ENCODE assay signal across 20 cellular contexts in the genomic region with DNA sequence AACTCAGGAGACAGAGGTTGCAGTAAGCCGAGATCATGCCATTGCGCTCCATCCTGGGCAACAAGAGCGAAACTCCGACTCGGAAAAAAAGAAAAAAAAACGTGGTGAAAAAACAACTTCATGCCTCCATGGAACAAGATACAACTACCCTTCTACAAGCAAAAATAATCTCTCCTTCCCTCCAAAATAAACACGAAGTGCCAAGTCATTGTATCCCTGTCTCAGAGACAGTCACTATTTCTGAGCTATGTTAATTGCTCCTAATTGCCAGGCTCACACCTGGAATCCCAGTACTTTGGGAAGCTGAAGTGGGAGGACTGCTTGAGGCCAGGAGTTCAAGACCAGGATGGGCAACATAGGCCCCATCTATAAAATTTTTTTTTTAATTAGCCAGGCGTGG. TPM values are rescaled to one million over a fixed set of nuclear protein-coding genes. Genes with fewer than 3 reads are reported as not detected.
"Had no signal": no experiment of that assay in that cellular context is flagged by ENCODE, and none has a peak within 500 bp of the region (broad histone marks: within the 10 kb centered on the region; RNA-seq: fewer than 3 reads in every experiment).

No MANE protein-coding gene starts in this region.

- DNase-seq: activated CD8-positive, alpha-beta memory T cell treated with anti-CD3 and anti-CD28 coated beads for 24 hours; activated CD8-positive, alpha-beta memory T cell treated with anti-CD3 and anti-CD28 coated beads, Interleukin-2, amount 50 U/mL, for 48 hours; amniotic stem cell; effector CD4-positive, alpha-beta T cell; esophagus squamous epithelium; heart right ventricle; left ventricle myocardium superior; stimulated activated CD4-positive, alpha-beta T cell treated with anti-CD3 and anti-CD28 coated beads, Interleukin-12 subunit alpha, Interleukin-12 subunit beta, amount 100 ng/mL, for 4 hours; stimulated activated CD4-positive, alpha-beta T cell treated with anti-CD3 and anti-CD28 coated beads, Interleukin-1b, Interleukin-23, amount 100 ng/mL, for 48 hours; stimulated activated CD8-positive, alpha-beta memory T cell treated with anti-CD3 and anti-CD28 coated beads, Interleukin-4, amount 100 ng/mL, for 48 hours; stimulated activated naive CD4-positive, alpha-beta T cell; substantia nigra; SW 1271; tibial artery had no signal

- H3K4me3 ChIP-seq: esophagus squamous epithelium, heart right ventricle, prostate gland, right atrium auricular region, tibial artery had no signal

- FAIRE-seq: endothelial cell of umbilical vein, urothelium cell line had no signal

- H3K4me1 ChIP-seq: prostate gland, right atrium auricular region, tibial artery had no signal

- H3K4me3 Mint-ChIP-seq: neural crest cell had no signal

- H3K27ac ChIP-seq: esophagus squamous epithelium, heart right ventricle, prostate gland, right atrium auricular region, tibial artery had no signal

- ATAC-seq: heart right ventricle, left ventricle myocardium superior had no signal

- H3K9me3 Mint-ChIP-seq: neural crest cell had no signal

- H3K4me1 Mint-ChIP-seq: neural crest cell had no signal

- H3K27me3 ChIP-seq: esophagus squamous epithelium, heart right ventricle, right atrium auricular region, tibial artery had no signal

- H3K9me3 ChIP-seq: esophagus squamous epithelium, heart right ventricle, prostate gland, right atrium auricular region, tibial artery had no signal

RNA-seq across cellular contexts. Expression of a gene that starts 19.0 kb away (rescaled TPM):
- total RNA-seq: SK-MEL-5 had no signal
